ENCODE assay signal across 1 cellular context in genomic region chr2:974454-974853, GRCh38.
TF ChIP-seq lines count a peak whose summit lies in the region.

No MANE protein-coding gene starts in this region.

TF ChIP-seq in WTC11, 78 proteins besides CTCF, POLR2A, EP300 and RAD21 (continued from another document):
- TF ChIP-seq ARID4B (CRISPR knock-in tag; IDR thresholded peaks at IDR 0.05; ENCODE audit: borderline replicate concordance) = no peak
